ENCODE assay signal across 9 cellular contexts in genomic region chr18:80157708-80158343, GRCh38. TPM values are rescaled to one million over a fixed set of nuclear protein-coding genes. Genes with fewer than 3 reads are reported as not detected.
DNase-seq lines count a peak whose midpoint lies in the region; ATAC-seq, FAIRE-seq and TF ChIP-seq lines count a peak whose summit lies in the region.
"Had no signal": no experiment of that assay in that cellular context is flagged by ENCODE, and none has a peak within 500 bp of the region (broad histone marks: within the 10 kb centered on the region; RNA-seq: fewer than 3 reads in every experiment).

No MANE protein-coding gene starts in this region.

- intact Hi-C loops in spleen (cut with DNase I; ENCODE audit: low total_unique reads), result no loop called here

- H3K36me3 ChIP-seq in Karpas-422 (ENCODE audit: insufficient read depth, low read length), result no peaks in the 10 kb centered on the region
- no peaks in the 10 kb centered on the region for H3K36me3 ChIP-seq in astrocyte (ENCODE audit: insufficient read depth, low read length)
- no peaks in the 10 kb centered on the region for H3K36me3 ChIP-seq in spleen
- H3K36me3 ChIP-seq: BLaER1 treated with 17β-estradiol and CSF1 and Interleukin-3, amounts not matched to agents 10 nM and 100 nM had no signal

- H3K9me3 Mint-ChIP-seq in T-cell, result no peaks in the 10 kb centered on the region
- H3K9me3 Mint-ChIP-seq in astrocyte (ENCODE audit: unreplicated experiment), result peaks cover 2% of the 10 kb centered on the region

- H3K4me3 ChIP-seq in Karpas-422 (ENCODE audit: low read length) (no peak overlapping the region), astrocyte (ENCODE audit: insufficient read depth, low read depth, low read length) (no peak overlapping the region), spleen (no peak overlapping the region)
- H3K4me3 ChIP-seq: BLaER1 treated with 17β-estradiol and CSF1 and Interleukin-3, amounts not matched to agents 10 nM and 100 nM had no signal

- TF ChIP-seq CTCF in astrocyte (IDR thresholded peaks at IDR 0.05; ENCODE audit: insufficient read depth, low read depth, low read length) (peak; percentile 99), spleen (IDR thresholded peaks at IDR 0.05 in 8 of 11, conservative IDR thresholded peaks at IDR 0.05 in 3 of 11) (peak; percentile 63 to 95 (median 88))

- H3K4me1 ChIP-seq in Karpas-422 (ENCODE audit: low read length) (no peaks in the 10 kb centered on the region), astrocyte (ENCODE audit: insufficient read depth, low read length) (no peaks in the 10 kb centered on the region), spleen (peaks cover 0 to 23% (median 11%) of the 10 kb centered on the region in 6 donors)

- peak; percentile 56 to 73 (median 60) for ATAC-seq in T-cell (replicated peaks in 1 of 4)
- ATAC-seq in GM21786 (IDR thresholded peaks at IDR 0.05; ENCODE audit: unreplicated experiment), result no peak

- no peak for FAIRE-seq in astrocyte (lab: Jason Lieb, UNC)

- CTCF ChIA-PET in T-cell (lab: Charles Lee), result interaction anchor here in 1 of 2 donors (0.5 kb wide), 1 partner anchor 29 kb away, joined by 3 read pairs; no protein-coding TSS in a partner anchor

- H3K4me1 Mint-ChIP-seq in T-cell (peaks cover 0 to 9% (median 5%) of the 10 kb centered on the region in 3 donors), astrocyte (ENCODE audit: low read depth, unreplicated experiment) (no peaks in the 10 kb centered on the region)

- no peak overlapping the region for H3K27ac Mint-ChIP-seq in T-cell
- H3K27ac Mint-ChIP-seq in astrocyte (ENCODE audit: unreplicated experiment), result peak overlapping the region; percentile 50

- no peaks in the 10 kb centered on the region for H4K20me1 ChIP-seq in Karpas-422 (ENCODE audit: insufficient read depth, low read depth, low read length)
- H4K20me1 ChIP-seq in astrocyte (ENCODE audit: insufficient read depth, low read length), result peaks cover 25% of the 10 kb centered on the region

- H3K27me3 Mint-ChIP-seq in T-cell, result peaks cover 11 to 31% of the 10 kb centered on the region in 2 donors
- no peaks in the 10 kb centered on the region for H3K27me3 Mint-ChIP-seq in astrocyte (ENCODE audit: low read depth, unreplicated experiment)

- H3K4me2 ChIP-seq in Karpas-422 (ENCODE audit: low read depth, low read length, poor library complexity, severe bottlenecking) (no peak overlapping the region), astrocyte (ENCODE audit: low read length) (no peak overlapping the region)
- H3K4me2 ChIP-seq: BLaER1 treated with 17β-estradiol and CSF1 and Interleukin-3, amounts not matched to agents 10 nM and 100 nM had no signal

- H2AFZ ChIP-seq in Karpas-422 (ENCODE audit: low read length), result no peak overlapping the region
- H2AFZ ChIP-seq in astrocyte (ENCODE audit: low read depth, low read length), result no peak overlapping the region

- H3K9ac ChIP-seq in Karpas-422 (ENCODE audit: low read length) (no peak overlapping the region), astrocyte (ENCODE audit: low read length) (no peak overlapping the region)
- H3K9ac ChIP-seq: BLaER1 treated with 17β-estradiol and CSF1 and Interleukin-3, amounts not matched to agents 10 nM and 100 nM had no signal

- H3K4me3 Mint-ChIP-seq in T-cell (no peak overlapping the region), astrocyte (ENCODE audit: unreplicated experiment) (no peak overlapping the region)

- WGBS in spleen, 5 donors, result 35 to 50% (median 43%) methylated on average over 8 of the region's 8 CpGs

- no peaks in the 10 kb centered on the region for H3K27me3 ChIP-seq in Karpas-422 (ENCODE audit: low read length)
- H3K27me3 ChIP-seq in astrocyte (ENCODE audit: insufficient read depth, low read length), result no peaks in the 10 kb centered on the region
- H3K27me3 ChIP-seq in spleen (replicated peaks in 1 of 7), result peaks cover 0 to 39% (median 16%) of the 10 kb centered on the region in 7 donors
- H3K27me3 ChIP-seq: BLaER1 treated with 17β-estradiol and CSF1 and Interleukin-3, amounts not matched to agents 10 nM and 100 nM had no signal

- POLR2A ChIA-PET in T-cell (lab: Charles Lee), result no interaction called here

- DNase-seq in NCI-H1417 (lab: John Stamatoyannopoulos, UW) (peak; percentile 58 to 91 (median 82)), NCI-H1417 treated with DMSO at 0.1 percent for 48 hours (lab: John Stamatoyannopoulos, UW) (no peak), Karpas-422 (peak; percentile 91), T-cell (peak; percentile 28 to 74 (median 62)), astrocyte (ENCODE audit: low read depth) (peak; percentile 29), iPS DF 4.7 (ENCODE audit: extremely low read depth, low spot score) (peak; percentile 25), spleen (peak; percentile 89)

- H3K27ac ChIP-seq in Karpas-422 (ENCODE audit: low read length) (no peak overlapping the region), astrocyte (ENCODE audit: low read depth, low read length) (no peak overlapping the region), spleen (no peak overlapping the region)
- H3K27ac ChIP-seq: BLaER1 treated with 17β-estradiol and CSF1 and Interleukin-3, amounts not matched to agents 10 nM and 100 nM had no signal

- H3K9me3 ChIP-seq in Karpas-422 (ENCODE audit: low read length) (no peaks in the 10 kb centered on the region), astrocyte (ENCODE audit: insufficient read depth, low read depth, low read length) (no peaks in the 10 kb centered on the region), spleen (no peaks in the 10 kb centered on the region)

- no peaks in the 10 kb centered on the region for H3K79me2 ChIP-seq in Karpas-422 (ENCODE audit: low read length)
- H3K79me2 ChIP-seq in astrocyte (ENCODE audit: insufficient read depth, low read length), result no peaks in the 10 kb centered on the region

- no peaks in the 10 kb centered on the region for H3K36me3 Mint-ChIP-seq in T-cell
- H3K36me3 Mint-ChIP-seq in astrocyte (ENCODE audit: low read depth, unreplicated experiment), result peaks cover 12% of the 10 kb centered on the region

- no peaks in the 10 kb centered on the region for H3K9me2 ChIP-seq in Karpas-422 (replicated peaks; ENCODE audit: insufficient read depth, low read length)

- TF ChIP-seq POLR2A in spleen (IDR thresholded peaks at IDR 0.05), result no peak

RNA-seq across cellular contexts. Expression of gene ADNP2, which starts 48.8 kb away (rescaled TPM):
- total RNA-seq in Karpas-422 (2014; rRNA removed; shearing (Covaris generic); ENCODE audit: low replicate concordance), result 11.5 and 15.5 TPM in 2 replicates
- total RNA-seq in T-cell, result 10 to 100 TPM; 17.0 to 36.3 (median 18.1) TPM
- total RNA-seq in astrocyte, result 17.9 and 20.5 TPM in 2 replicates
- 10 to 100 TPM; 14.3 to 20.6 (median 15.7) TPM for total RNA-seq in spleen
- polyA plus RNA-seq in spleen, result 1 to 10 TPM; 3.5 to 4.5 (median 3.7) TPM
